Comparison of ENCODE assay signal across 1 cellular context in genomic region chr1:162596514-162597170, GRCh38.
A peak's percentile ranks its signal among the peaks of the same experiment; 100 is the strongest.
TF ChIP-seq lines count a peak whose summit lies in the region.

No MANE protein-coding gene starts in this region.

TF ChIP-seq in HepG2, 621 proteins besides CTCF, POLR2A, EP300 and RAD21 (continued from another document):
- TF ChIP-seq, protein P1, sequence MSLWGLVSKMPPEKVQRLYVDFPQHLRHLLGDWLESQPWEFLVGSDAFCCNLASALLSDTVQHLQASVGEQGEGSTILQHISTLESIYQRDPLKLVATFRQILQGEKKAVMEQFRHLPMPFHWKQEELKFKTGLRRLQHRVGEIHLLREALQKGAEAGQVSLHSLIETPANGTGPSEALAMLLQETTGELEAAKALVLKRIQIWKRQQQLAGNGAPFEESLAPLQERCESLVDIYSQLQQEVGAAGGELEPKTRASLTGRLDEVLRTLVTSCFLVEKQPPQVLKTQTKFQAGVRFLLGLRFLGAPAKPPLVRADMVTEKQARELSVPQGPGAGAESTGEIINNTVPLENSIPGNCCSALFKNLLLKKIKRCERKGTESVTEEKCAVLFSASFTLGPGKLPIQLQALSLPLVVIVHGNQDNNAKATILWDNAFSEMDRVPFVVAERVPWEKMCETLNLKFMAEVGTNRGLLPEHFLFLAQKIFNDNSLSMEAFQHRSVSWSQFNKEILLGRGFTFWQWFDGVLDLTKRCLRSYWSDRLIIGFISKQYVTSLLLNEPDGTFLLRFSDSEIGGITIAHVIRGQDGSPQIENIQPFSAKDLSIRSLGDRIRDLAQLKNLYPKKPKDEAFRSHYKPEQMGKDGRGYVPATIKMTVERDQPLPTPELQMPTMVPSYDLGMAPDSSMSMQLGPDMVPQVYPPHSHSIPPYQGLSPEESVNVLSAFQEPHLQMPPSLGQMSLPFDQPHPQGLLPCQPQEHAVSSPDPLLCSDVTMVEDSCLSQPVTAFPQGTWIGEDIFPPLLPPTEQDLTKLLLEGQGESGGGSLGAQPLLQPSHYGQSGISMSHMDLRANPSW (CRISPR knock-in tag; IDR thresholded peaks at IDR 0.05; ENCODE audit: borderline replicate concordance), result no peak
- TF ChIP-seq THRA (CRISPR knock-in tag; IDR thresholded peaks at IDR 0.05; ENCODE audit: borderline replicate concordance) (peak; percentile 30; the same call in 1 of the 2 replicates), RARA (CRISPR knock-in tag; IDR thresholded peaks at IDR 0.05) (peak; percentile 87), CREM (IDR thresholded peaks at IDR 0.05) (peak; percentile 63), CREM (CRISPR knock-in tag; IDR thresholded peaks at IDR 0.05) (no peak), DZIP1 (CRISPR knock-in tag; IDR thresholded peaks at IDR 0.05) (no peak), ZNF782 (CRISPR knock-in tag; IDR thresholded peaks at IDR 0.05; ENCODE audit: borderline replicate concordance) (no peak), HCFC1 (IDR thresholded peaks at IDR 0.05; ENCODE audit: low read depth, low read length) (no peak), ZNF644 (CRISPR knock-in tag; IDR thresholded peaks at IDR 0.05; ENCODE audit: low read depth) (0 out of 2 replicates have a peak, but pooled peaks have one; percentile 18), ASH2L (IDR thresholded peaks at IDR 0.05; ENCODE audit: insufficient read length, low read depth, low read length) (peak; percentile 76), MIER3 (CRISPR knock-in tag; IDR thresholded peaks at IDR 0.05; ENCODE audit: borderline replicate concordance) (peak; percentile 23; the same call in 1 of the 2 replicates), GMEB1 (CRISPR knock-in tag; IDR thresholded peaks at IDR 0.05; ENCODE audit: borderline replicate concordance) (no peak), CBFB (CRISPR knock-in tag; IDR thresholded peaks at IDR 0.05) (no peak), KMT2B (CRISPR knock-in tag; IDR thresholded peaks at IDR 0.05) (0 out of 2 replicates have a peak, but pooled peaks have one; percentile 34)
